7 cellular contexts compared by ENCODE assay signal in the genomic region with DNA sequence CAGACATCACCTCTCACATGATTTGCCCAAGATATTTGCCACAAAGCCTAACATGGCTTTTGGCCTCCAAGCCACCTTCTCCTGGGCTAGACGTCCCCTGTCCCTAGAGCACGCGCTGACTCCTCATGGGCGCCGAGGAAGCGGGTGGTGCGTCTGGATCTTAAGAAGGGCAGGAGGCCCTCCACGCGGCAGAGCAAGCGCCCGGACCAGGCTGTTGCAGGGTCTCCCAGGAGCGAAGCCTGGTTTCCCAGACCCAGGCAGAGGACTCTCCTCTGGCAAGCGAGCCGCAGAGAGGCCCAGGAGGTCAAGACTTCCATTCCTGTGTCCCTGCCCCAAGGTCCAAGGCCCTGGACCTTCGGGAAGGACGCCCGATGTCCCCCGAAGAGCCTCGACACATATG.
"Had no signal": no experiment of that assay in that cellular context is flagged by ENCODE, and none has a peak within 500 bp of the region (broad histone marks: within the 10 kb centered on the region; RNA-seq: fewer than 3 reads in every experiment).

No MANE protein-coding gene starts in this region.

- FAIRE-seq: G401.6, GM12878, GM12892, GM18507, GM19239 had no signal

- ATAC-seq: GM12878 had no signal

- DNase-seq: GDM1, GF-D8 had no signal

- H3K4me3 ChIP-seq: GM12878 had no signal
